In genomic region chr5:10563132-10563939, GRCh38 we compare ENCODE assay signal across 8 cellular contexts. TPM values are rescaled to one million over a fixed set of nuclear protein-coding genes. Genes with fewer than 3 reads are reported as not detected.
A peak's percentile ranks its signal among the peaks of the same experiment; 100 is the strongest.
DNase-seq lines count a peak whose midpoint lies in the region; ATAC-seq, FAIRE-seq and TF ChIP-seq lines count a peak whose summit lies in the region.

No MANE protein-coding gene starts in this region.

- H3K4me3 ChIP-seq in Peyer's patch (peak overlapping the region; percentile 56 to 81 (median 68)), astrocyte of the cerebellum (ENCODE audit: low read depth, low read length) (peak overlapping the region; percentile 81), kidney (ENCODE audit: low read length in 2 of 2) (peak overlapping the region; percentile 24 to 49)

- no peak for FAIRE-seq in kidney (lab: Jason Lieb, UNC)

- intact Hi-C loops in kidney (cut with DNase I) = no loop called here

- TF ChIP-seq POLR2A in Peyer's patch (IDR thresholded peaks at IDR 0.05) = no peak

- peaks cover 0 to 25% of the 10 kb centered on the region in 2 donors for H3K27me3 ChIP-seq in Peyer's patch

- in situ Hi-C loops in astrocyte of the cerebellum (cut with HindIII; ENCODE audit: low sequenced_read_pairs) = no loop called here

- TF ChIP-seq CTCF in Peyer's patch (IDR thresholded peaks at IDR 0.05) = no peak
- TF ChIP-seq CTCF in astrocyte of the cerebellum (IDR thresholded peaks at IDR 0.05; ENCODE audit: low read depth, low read length, missing control alignments) = no peak
- TF ChIP-seq CTCF in kidney (IDR thresholded peaks at IDR 0.05; ENCODE audit: borderline replicate concordance, extremely low read depth, insufficient read depth) = no peak

- DNase-seq in Peyer's patch (peak; percentile 54 to 70 (median 56)), astrocyte of the cerebellum (ENCODE audit: low read depth) (no peak), kidney (peak; percentile 84), dedifferentiated amniotic fluid mesenchymal stem cell (ENCODE audit: extremely low spot score) (no peak), NCI-H2227 (lab: John Stamatoyannopoulos, UW; ENCODE audit: unreplicated experiment) (no peak)
- DNase-seq in stimulated activated CD4-positive, alpha-beta T cell treated with anti-CD3 and anti-CD28 coated beads, Interleukin-4, amount 100 ng/mL, for 1 hour = peak; percentile 55

- H3K27ac ChIP-seq in Peyer's patch = peak overlapping the region; percentile 56 to 86 (median 70)
- peak overlapping the region in 1 of 2 donors; percentile 32 for H3K27ac ChIP-seq in kidney (ENCODE audit: low read depth in 2 of 2, low read length in 2 of 2)

- ATAC-seq in GM18520 (IDR thresholded peaks at IDR 0.05; ENCODE audit: unreplicated experiment) = peak; percentile 18
- ATAC-seq in HG02798 (IDR thresholded peaks at IDR 0.05; ENCODE audit: poor library complexity, unreplicated experiment) = peak; percentile 28

- H3K36me3 ChIP-seq in Peyer's patch = no peaks in the 10 kb centered on the region
- no peaks in the 10 kb centered on the region for H3K36me3 ChIP-seq in kidney (ENCODE audit: control insufficient read depth in 1 of 2, insufficient read depth in 2 of 2, low read length in 2 of 2)

- H3K9me3 ChIP-seq in Peyer's patch (no peaks in the 10 kb centered on the region), kidney (ENCODE audit: control insufficient read depth in 1 of 2, low read length in 2 of 2) (no peaks in the 10 kb centered on the region)

- H3K4me1 ChIP-seq in Peyer's patch (peaks cover 0 to 29% (median 12%) of the 10 kb centered on the region in 4 donors), kidney (ENCODE audit: control insufficient read depth in 1 of 2, insufficient read depth in 1 of 2, low read depth in 1 of 2, low read length in 2 of 2) (peaks cover 0 to 10% of the 10 kb centered on the region in 2 donors)

- no peak overlapping the region for H3K9ac ChIP-seq in kidney (ENCODE audit: low read length in 2 of 2)

RNA-seq across cellular contexts. Expression of gene ANKRD33B, which starts 0.5 kb away (rescaled TPM):
- total RNA-seq in Peyer's patch (1 to 10 TPM in 3 of 4 donors, under 1 TPM in 1; 0.70 to 6.6 (median 3.6) TPM), kidney (20.3 TPM)
- polyA plus RNA-seq in kidney (ENCODE audit: insufficient read depth, low read depth, low replicate concordance) = 4.8 TPM

Comparison
In these comparisons a context has a peak if more than half of its experiments do, and no peak if none do; other contexts are left out.
1. DNase-seq: peak in Peyer's patch (3 of 3), kidney (single experiment) and stimulated activated CD4-positive, alpha-beta T cell treated with anti-CD3 and anti-CD28 coated beads, Interleukin-4, amount 100 ng/mL, for 1 hour (single experiment); none in astrocyte of the cerebellum (single experiment), dedifferentiated amniotic fluid mesenchymal stem cell (single experiment) and NCI-H2227 (single experiment).
2. Peak in every context shown above with its lines, with median percentiles within 50 percentile points of each other: H3K4me3 ChIP-seq.